ENCODE assay signal across 24 cellular contexts in the genomic region with DNA sequence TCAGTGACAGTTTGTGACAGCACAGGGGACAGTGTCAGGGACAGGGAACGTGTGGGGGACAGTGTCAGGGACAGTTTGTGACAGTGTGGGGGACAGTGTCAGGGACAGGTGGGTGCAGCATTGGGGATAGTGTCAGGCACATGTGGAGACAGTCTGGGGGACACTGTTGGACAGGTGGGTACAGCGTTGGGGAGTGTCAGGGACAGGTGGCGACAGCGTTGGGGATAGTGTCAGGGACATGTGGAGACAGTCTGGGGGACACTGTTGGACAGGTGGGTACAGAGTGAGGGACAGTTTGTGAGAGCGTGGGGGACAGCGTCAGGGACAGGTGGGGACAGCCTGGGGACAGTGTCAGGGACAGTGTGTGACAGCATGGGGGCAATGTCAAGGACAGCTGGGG.
DNase-seq lines count a peak whose midpoint lies in the region; ATAC-seq and TF ChIP-seq lines count a peak whose summit lies in the region.
"Had no signal": no experiment of that assay in that cellular context is flagged by ENCODE, and none has a peak within 500 bp of the region (broad histone marks: within the 10 kb centered on the region; RNA-seq: fewer than 3 reads in every experiment).

No MANE protein-coding gene starts in this region.

- TF ChIP-seq CTCF in chondrocyte (IDR thresholded peaks at IDR 0.05) (no peak), upper lobe of right lung (IDR thresholded peaks at IDR 0.05) (no peak)

- intact Hi-C loops in naive thymus-derived CD4-positive, alpha-beta T cell (cut with micrococcal nuclease) = no loop called here
- intact Hi-C loops in upper lobe of right lung (cut with DNase I) = no loop called here

- POLR2A ChIA-PET in naive thymus-derived CD4-positive, alpha-beta T cell (lab: Charles Lee) = no interaction called here

- H3K4me3 Mint-ChIP-seq in activated CD8-positive, alpha-beta memory T cell treated with anti-CD3 and anti-CD28 coated beads, Interleukin-2, amount 10 ng/mL, durations not matched to agents 7 days and 5 days = no peak overlapping the region
- no peak overlapping the region for H3K4me3 Mint-ChIP-seq in chondrocyte (ENCODE audit: unreplicated experiment)
- H3K4me3 Mint-ChIP-seq in naive thymus-derived CD4-positive, alpha-beta T cell = no peak overlapping the region
- H3K4me3 Mint-ChIP-seq: CD14-positive monocyte; CD8-positive, alpha-beta memory T cell had no signal

- H3K4me1 Mint-ChIP-seq in activated CD8-positive, alpha-beta memory T cell treated with anti-CD3 and anti-CD28 coated beads, Interleukin-2, amount 10 ng/mL, durations not matched to agents 7 days and 5 days = no peaks in the 10 kb centered on the region
- no peaks in the 10 kb centered on the region for H3K4me1 Mint-ChIP-seq in chondrocyte (ENCODE audit: low read depth)
- no peaks in the 10 kb centered on the region for H3K4me1 Mint-ChIP-seq in naive thymus-derived CD4-positive, alpha-beta T cell
- H3K4me1 Mint-ChIP-seq: CD14-positive monocyte; CD8-positive, alpha-beta memory T cell had no signal

- CTCF ChIA-PET in activated CD8-positive, alpha-beta memory T cell treated with anti-CD3 and anti-CD28 coated beads, Interleukin-2, amount 10 ng/mL, durations not matched to agents 7 days and 5 days (lab: Charles Lee) = no interaction called here
- CTCF ChIA-PET in naive thymus-derived CD4-positive, alpha-beta T cell (lab: Charles Lee) = no interaction called here

- H3K27ac ChIP-seq in naive thymus-derived CD4-positive, alpha-beta T cell (ENCODE audit: low read depth, low read length) = no peak overlapping the region
- H3K27ac ChIP-seq in upper lobe of right lung = no peak overlapping the region
- H3K27ac ChIP-seq: SJSA1 had no signal

- H3K9me3 Mint-ChIP-seq in activated CD8-positive, alpha-beta memory T cell treated with anti-CD3 and anti-CD28 coated beads, Interleukin-2, amount 10 ng/mL, durations not matched to agents 7 days and 5 days (ENCODE audit: low read depth) = no peaks in the 10 kb centered on the region
- peaks cover 5% of the 10 kb centered on the region for H3K9me3 Mint-ChIP-seq in chondrocyte (ENCODE audit: low read depth)
- peaks cover 0 to 1% (median 0%) of the 10 kb centered on the region in 11 donors for H3K9me3 Mint-ChIP-seq in naive thymus-derived CD4-positive, alpha-beta T cell
- H3K9me3 Mint-ChIP-seq: CD14-positive monocyte; CD8-positive, alpha-beta memory T cell had no signal

- H3K4me1 ChIP-seq in naive thymus-derived CD4-positive, alpha-beta T cell (ENCODE audit: control insufficient read depth in 2 of 2, insufficient read depth in 2 of 2, low read length in 2 of 2) = no peaks in the 10 kb centered on the region
- no peaks in the 10 kb centered on the region for H3K4me1 ChIP-seq in upper lobe of right lung
- H3K4me1 ChIP-seq: BE2C, SJSA1 had no signal

- DNase-seq in activated CD8-positive, alpha-beta memory T cell treated with anti-CD3 and anti-CD28 coated beads, Interleukin-2, amount 10 ng/mL, durations not matched to agents 7 days and 5 days = no peak
- DNase-seq in activated CD8-positive, alpha-beta memory T cell treated with anti-CD3 and anti-CD28 coated beads for 24 hours = no peak
- DNase-seq in chondrocyte (ENCODE audit: low spot score) (peak; percentile 72), upper lobe of right lung (no peak), RKO (ENCODE audit: low spot score) (no peak)
- no peak for DNase-seq in naive thymus-derived CD4-positive, alpha-beta T cell
- DNase-seq: 8988T; ACHN; BE2C; DMS79 treated with DMSO at 0.1 percent for 48 hours; NCI-H1048; NCI-H1417; NCI-H1694; NCI-H2029 treated with DMSO at 0.1 percent for 48 hours; NCI-H446 treated with DMSO at 0.1 percent for 48 hours; NCI-H526; NCI-H82; NK-92 treated with Interleukin-12 subunit alpha and Interleukin-12 subunit beta, amount 100 ng/mL, for 24 hours; PC-3; Right ventricle myocardium superior had no signal

- H3K36me3 Mint-ChIP-seq in activated CD8-positive, alpha-beta memory T cell treated with anti-CD3 and anti-CD28 coated beads, Interleukin-2, amount 10 ng/mL, durations not matched to agents 7 days and 5 days = no peaks in the 10 kb centered on the region
- H3K36me3 Mint-ChIP-seq in chondrocyte (ENCODE audit: low read depth) = no peaks in the 10 kb centered on the region
- H3K36me3 Mint-ChIP-seq in naive thymus-derived CD4-positive, alpha-beta T cell = no peaks in the 10 kb centered on the region
- H3K36me3 Mint-ChIP-seq: CD14-positive monocyte; CD8-positive, alpha-beta memory T cell had no signal

- no peaks in the 10 kb centered on the region for H3K27me3 Mint-ChIP-seq in activated CD8-positive, alpha-beta memory T cell treated with anti-CD3 and anti-CD28 coated beads, Interleukin-2, amount 10 ng/mL, durations not matched to agents 7 days and 5 days
- no peaks in the 10 kb centered on the region for H3K27me3 Mint-ChIP-seq in chondrocyte (ENCODE audit: low read depth)
- H3K27me3 Mint-ChIP-seq in naive thymus-derived CD4-positive, alpha-beta T cell = peaks cover 0 to 8% (median 0%) of the 10 kb centered on the region in 5 donors

- H3K27me3 ChIP-seq in naive thymus-derived CD4-positive, alpha-beta T cell (ENCODE audit: control insufficient read depth in 2 of 2, insufficient read depth in 2 of 2, low read length in 2 of 2) = no peaks in the 10 kb centered on the region
- H3K27me3 ChIP-seq in upper lobe of right lung = no peaks in the 10 kb centered on the region
- H3K27me3 ChIP-seq: BE2C, SJSA1 had no signal

- no peaks in the 10 kb centered on the region for H3K9me3 ChIP-seq in naive thymus-derived CD4-positive, alpha-beta T cell (ENCODE audit: control insufficient read depth in 2 of 3, low read length in 3 of 3)
- H3K9me3 ChIP-seq in upper lobe of right lung = no peaks in the 10 kb centered on the region
- H3K9me3 ChIP-seq: BE2C, SJSA1 had no signal

- no peaks in the 10 kb centered on the region for H3K36me3 ChIP-seq in naive thymus-derived CD4-positive, alpha-beta T cell (ENCODE audit: control insufficient read depth in 2 of 3, insufficient read depth in 3 of 3, low read length in 3 of 3)
- no peaks in the 10 kb centered on the region for H3K36me3 ChIP-seq in upper lobe of right lung
- H3K36me3 ChIP-seq: BE2C, SJSA1 had no signal

- H3K27ac Mint-ChIP-seq in activated CD8-positive, alpha-beta memory T cell treated with anti-CD3 and anti-CD28 coated beads, Interleukin-2, amount 10 ng/mL, durations not matched to agents 7 days and 5 days = no peak overlapping the region
- H3K27ac Mint-ChIP-seq in chondrocyte (ENCODE audit: unreplicated experiment) = no peak overlapping the region
- peak overlapping the region in 1 of 9 donors; percentile 5 for H3K27ac Mint-ChIP-seq in naive thymus-derived CD4-positive, alpha-beta T cell
- H3K27ac Mint-ChIP-seq: CD8-positive, alpha-beta memory T cell had no signal

- peak; percentile 36 for ATAC-seq in activated CD8-positive, alpha-beta memory T cell treated with anti-CD3 and anti-CD28 coated beads, Interleukin-2, amount 10 ng/mL, durations not matched to agents 7 days and 5 days
- peak; percentile 48 for ATAC-seq in naive thymus-derived CD4-positive, alpha-beta T cell
- ATAC-seq in upper lobe of right lung = peak; percentile 52
- ATAC-seq in HG02588 (IDR thresholded peaks at IDR 0.05; ENCODE audit: unreplicated experiment) = no peak
- ATAC-seq: PC-3 had no signal

- no peak overlapping the region for H3K4me3 ChIP-seq in naive thymus-derived CD4-positive, alpha-beta T cell (ENCODE audit: low read length)
- no peak overlapping the region for H3K4me3 ChIP-seq in upper lobe of right lung
- H3K4me3 ChIP-seq: SJSA1 had no signal
